In the genomic region with DNA sequence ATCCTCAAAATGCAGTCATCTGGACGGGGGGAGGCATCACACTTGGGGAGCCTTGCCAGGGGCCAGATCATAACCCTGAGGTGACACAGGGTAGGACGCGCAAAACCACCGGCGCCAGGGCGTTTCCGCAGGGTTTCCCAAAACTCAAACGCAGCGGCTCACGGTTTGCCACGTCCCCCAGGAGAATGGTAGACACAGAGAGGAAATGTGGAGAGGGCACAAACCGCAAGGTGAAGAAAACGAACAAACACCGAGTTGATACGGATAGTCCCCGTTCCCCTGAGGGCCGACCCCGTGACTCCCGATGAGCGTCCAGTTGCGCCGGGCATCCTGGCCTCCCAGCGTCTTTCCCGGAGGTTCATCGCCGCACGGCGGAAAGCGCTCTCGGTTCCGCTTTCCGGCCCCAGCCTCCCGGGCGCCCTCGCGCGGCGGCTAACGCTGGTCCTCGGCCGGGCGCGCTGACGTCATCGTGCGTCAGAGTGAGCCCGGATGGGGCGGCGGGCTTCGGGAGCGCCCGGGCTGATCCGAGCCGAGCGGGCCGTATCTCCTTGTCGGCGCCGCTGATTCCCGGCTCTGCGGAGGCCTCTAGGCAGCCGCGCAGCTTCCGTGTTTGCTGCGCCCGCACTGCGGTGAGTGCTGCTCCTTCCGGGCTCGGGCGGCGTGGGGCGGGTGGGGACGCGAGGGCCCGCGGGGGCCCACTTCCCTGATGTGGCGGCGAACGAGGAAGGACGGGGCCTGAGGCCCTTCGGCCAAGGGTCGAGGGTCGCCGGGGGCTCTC, we compare ENCODE assay signal across 1 cellular context.
A peak's percentile ranks its signal among the peaks of the same experiment; 100 is the strongest.
TF ChIP-seq lines count a peak whose summit lies in the region.

A gene (plus strand): TSS at position 467 of the 778 bp plus-strand sequence. CDS start 2,641 bp downstream, outside the sequence.

TF ChIP-seq in HepG2, 621 proteins besides CTCF, POLR2A, EP300 and RAD21 (continued from another document and continues in another):
- TF ChIP-seq, protein P1, sequence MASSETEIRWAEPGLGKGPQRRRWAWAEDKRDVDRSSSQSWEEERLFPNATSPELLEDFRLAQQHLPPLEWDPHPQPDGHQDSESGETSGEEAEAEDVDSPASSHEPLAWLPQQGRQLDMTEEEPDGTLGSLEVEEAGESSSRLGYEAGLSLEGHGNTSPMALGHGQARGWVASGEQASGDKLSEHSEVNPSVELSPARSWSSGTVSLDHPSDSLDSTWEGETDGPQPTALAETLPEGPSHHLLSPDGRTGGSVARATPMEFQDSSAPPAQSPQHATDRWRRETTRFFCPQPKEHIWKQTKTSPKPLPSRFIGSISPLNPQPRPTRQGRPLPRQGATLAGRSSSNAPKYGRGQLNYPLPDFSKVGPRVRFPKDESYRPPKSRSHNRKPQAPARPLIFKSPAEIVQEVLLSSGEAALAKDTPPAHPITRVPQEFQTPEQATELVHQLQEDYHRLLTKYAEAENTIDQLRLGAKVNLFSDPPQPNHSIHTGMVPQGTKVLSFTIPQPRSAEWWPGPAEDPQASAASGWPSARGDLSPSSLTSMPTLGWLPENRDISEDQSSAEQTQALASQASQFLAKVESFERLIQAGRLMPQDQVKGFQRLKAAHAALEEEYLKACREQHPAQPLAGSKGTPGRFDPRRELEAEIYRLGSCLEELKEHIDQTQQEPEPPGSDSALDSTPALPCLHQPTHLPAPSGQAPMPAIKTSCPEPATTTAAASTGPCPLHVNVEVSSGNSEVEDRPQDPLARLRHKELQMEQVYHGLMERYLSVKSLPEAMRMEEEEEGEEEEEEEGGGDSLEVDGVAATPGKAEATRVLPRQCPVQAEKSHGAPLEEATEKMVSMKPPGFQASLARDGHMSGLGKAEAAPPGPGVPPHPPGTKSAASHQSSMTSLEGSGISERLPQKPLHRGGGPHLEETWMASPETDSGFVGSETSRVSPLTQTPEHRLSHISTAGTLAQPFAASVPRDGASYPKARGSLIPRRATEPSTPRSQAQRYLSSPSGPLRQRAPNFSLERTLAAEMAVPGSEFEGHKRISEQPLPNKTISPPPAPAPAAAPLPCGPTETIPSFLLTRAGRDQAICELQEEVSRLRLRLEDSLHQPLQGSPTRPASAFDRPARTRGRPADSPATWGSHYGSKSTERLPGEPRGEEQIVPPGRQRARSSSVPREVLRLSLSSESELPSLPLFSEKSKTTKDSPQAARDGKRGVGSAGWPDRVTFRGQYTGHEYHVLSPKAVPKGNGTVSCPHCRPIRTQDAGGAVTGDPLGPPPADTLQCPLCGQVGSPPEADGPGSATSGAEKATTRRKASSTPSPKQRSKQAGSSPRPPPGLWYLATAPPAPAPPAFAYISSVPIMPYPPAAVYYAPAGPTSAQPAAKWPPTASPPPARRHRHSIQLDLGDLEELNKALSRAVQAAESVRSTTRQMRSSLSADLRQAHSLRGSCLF (CRISPR knock-in tag; IDR thresholded peaks at IDR 0.05; ENCODE audit: borderline replicate concordance) = no peak
- TF ChIP-seq ZNF558 (CRISPR knock-in tag; IDR thresholded peaks at IDR 0.05; ENCODE audit: borderline replicate concordance) = peak; percentile 57; the same call in 1 of the 2 replicates
- TF ChIP-seq HES4 (CRISPR knock-in tag; IDR thresholded peaks at IDR 0.05; ENCODE audit: borderline replicate concordance) = peak; percentile 65; the same call in 1 of the 2 replicates
- TF ChIP-seq SOX6 (IDR thresholded peaks at IDR 0.05) = no peak
- TF ChIP-seq SOX6 (CRISPR knock-in tag; IDR thresholded peaks at IDR 0.05) = peak; percentile 82
- TF ChIP-seq, protein P2, sequence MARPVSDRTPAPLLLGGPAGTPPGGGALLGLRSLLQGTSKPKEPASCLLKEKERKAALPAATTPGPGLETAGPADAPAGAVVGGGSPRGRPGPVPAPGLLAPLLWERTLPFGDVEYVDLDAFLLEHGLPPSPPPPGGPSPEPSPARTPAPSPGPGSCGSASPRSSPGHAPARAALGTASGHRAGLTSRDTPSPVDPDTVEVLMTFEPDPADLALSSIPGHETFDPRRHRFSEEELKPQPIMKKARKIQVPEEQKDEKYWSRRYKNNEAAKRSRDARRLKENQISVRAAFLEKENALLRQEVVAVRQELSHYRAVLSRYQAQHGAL (CRISPR knock-in tag; IDR thresholded peaks at IDR 0.05; ENCODE audit: not compliant biosample characterization) = no peak
- peak; percentile 83; the same call in 1 of the 2 replicates for TF ChIP-seq KMT2A (CRISPR knock-in tag; IDR thresholded peaks at IDR 0.05)
- no peak for TF ChIP-seq ZNF7 (CRISPR knock-in tag; IDR thresholded peaks at IDR 0.05)
- peak; percentile 45 for TF ChIP-seq TBL1XR1 (IDR thresholded peaks at IDR 0.05; ENCODE audit: borderline replicate concordance, low read length, partially characterized antibody)
- 0 out of 2 replicates have a peak, but pooled peaks have one; percentile 65 for TF ChIP-seq RCOR2 (CRISPR knock-in tag; IDR thresholded peaks at IDR 0.05)
- no peak for TF ChIP-seq ZFP36 (IDR thresholded peaks at IDR 0.05; ENCODE audit: borderline replicate concordance, low read depth, low read length, partially characterized antibody)
- peak; percentile 76 for TF ChIP-seq GATAD1 (CRISPR knock-in tag; IDR thresholded peaks at IDR 0.05)
- peak; percentile 90 for TF ChIP-seq ASH2L (IDR thresholded peaks at IDR 0.05; ENCODE audit: insufficient read length, low read depth, low read length)
- TF ChIP-seq ZNF572 (CRISPR knock-in tag; IDR thresholded peaks at IDR 0.05) = no peak
- peak; percentile 46; the same call in 1 of the 2 replicates for TF ChIP-seq ZNF510 (CRISPR knock-in tag; IDR thresholded peaks at IDR 0.05; ENCODE audit: low read depth)
- peak; percentile 68; the same call in 1 of the 2 replicates for TF ChIP-seq ADNP (CRISPR knock-in tag; IDR thresholded peaks at IDR 0.05)
- TF ChIP-seq, protein P3, sequence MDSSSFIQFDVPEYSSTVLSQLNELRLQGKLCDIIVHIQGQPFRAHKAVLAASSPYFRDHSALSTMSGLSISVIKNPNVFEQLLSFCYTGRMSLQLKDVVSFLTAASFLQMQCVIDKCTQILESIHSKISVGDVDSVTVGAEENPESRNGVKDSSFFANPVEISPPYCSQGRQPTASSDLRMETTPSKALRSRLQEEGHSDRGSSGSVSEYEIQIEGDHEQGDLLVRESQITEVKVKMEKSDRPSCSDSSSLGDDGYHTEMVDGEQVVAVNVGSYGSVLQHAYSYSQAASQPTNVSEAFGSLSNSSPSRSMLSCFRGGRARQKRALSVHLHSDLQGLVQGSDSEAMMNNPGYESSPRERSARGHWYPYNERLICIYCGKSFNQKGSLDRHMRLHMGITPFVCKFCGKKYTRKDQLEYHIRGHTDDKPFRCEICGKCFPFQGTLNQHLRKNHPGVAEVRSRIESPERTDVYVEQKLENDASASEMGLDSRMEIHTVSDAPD (CRISPR knock-in tag; IDR thresholded peaks at IDR 0.05) = no peak
- peak; percentile 90 for TF ChIP-seq ATF1 (CRISPR knock-in tag; IDR thresholded peaks at IDR 0.05)
- peak; percentile 35; the same call in 1 of the 2 replicates for TF ChIP-seq ZNF564 (CRISPR knock-in tag; IDR thresholded peaks at IDR 0.05)
- peak; percentile 93; the same call in 1 of the 2 replicates for TF ChIP-seq ZNF788 (CRISPR knock-in tag; IDR thresholded peaks at IDR 0.05; ENCODE audit: borderline replicate concordance)
- no peak for TF ChIP-seq DNMT3B (CRISPR knock-in tag; conservative IDR thresholded peaks at IDR 0.05)
- no peak; the same call in 1 of the 2 replicates for TF ChIP-seq ZNF12 (CRISPR knock-in tag; IDR thresholded peaks at IDR 0.05)
- TF ChIP-seq REXO4 (CRISPR knock-in tag; IDR thresholded peaks at IDR 0.05; ENCODE audit: borderline replicate concordance) = no peak
- peak; percentile 75 for TF ChIP-seq ZNF670 (CRISPR knock-in tag; IDR thresholded peaks at IDR 0.05; ENCODE audit: borderline replicate concordance)
- TF ChIP-seq CREM (IDR thresholded peaks at IDR 0.05) = peak; percentile 59
- peak; percentile 72 for TF ChIP-seq CREM (CRISPR knock-in tag; IDR thresholded peaks at IDR 0.05)
- peak; percentile 91; the same call in 1 of the 2 replicates for TF ChIP-seq ZNF441 (CRISPR knock-in tag; IDR thresholded peaks at IDR 0.05; ENCODE audit: borderline replicate concordance)
- TF ChIP-seq NBN (conservative IDR thresholded peaks at IDR 0.05) = no peak
- TF ChIP-seq, protein P4, sequence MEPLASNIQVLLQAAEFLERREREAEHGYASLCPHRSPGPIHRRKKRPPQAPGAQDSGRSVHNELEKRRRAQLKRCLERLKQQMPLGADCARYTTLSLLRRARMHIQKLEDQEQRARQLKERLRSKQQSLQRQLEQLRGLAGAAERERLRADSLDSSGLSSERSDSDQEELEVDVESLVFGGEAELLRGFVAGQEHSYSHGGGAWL (CRISPR knock-in tag; IDR thresholded peaks at IDR 0.05) = peak; percentile 78; the same call in 1 of the 2 replicates
- peak; percentile 97 for TF ChIP-seq POGZ (CRISPR knock-in tag; IDR thresholded peaks at IDR 0.05)
- TF ChIP-seq RFXAP (CRISPR knock-in tag; IDR thresholded peaks at IDR 0.05; ENCODE audit: borderline replicate concordance) = peak; percentile 80; the same call in 1 of the 2 replicates
- TF ChIP-seq MYNN (CRISPR knock-in tag; IDR thresholded peaks at IDR 0.05; ENCODE audit: low read depth) = no peak
- no peak; the same call in 1 of the 2 replicates for TF ChIP-seq ZNF263 (CRISPR knock-in tag; IDR thresholded peaks at IDR 0.05)
- 0 out of 2 replicates have a peak, but pooled peaks have one; percentile 44 for TF ChIP-seq KLF6 (CRISPR knock-in tag; IDR thresholded peaks at IDR 0.05)
- TF ChIP-seq ZNF747 (CRISPR knock-in tag; IDR thresholded peaks at IDR 0.05; ENCODE audit: borderline replicate concordance) = peak; percentile 22; the same call in 1 of the 2 replicates
- peak; percentile 47; the same call in 1 of the 2 replicates for TF ChIP-seq BRD4 (CRISPR knock-in tag; IDR thresholded peaks at IDR 0.05)
- peak; percentile 99 for TF ChIP-seq ATF7 (IDR thresholded peaks at IDR 0.05)
- TF ChIP-seq ATF7 (CRISPR knock-in tag; IDR thresholded peaks at IDR 0.05) = peak; percentile 99
- TF ChIP-seq ZNF549 (CRISPR knock-in tag; IDR thresholded peaks at IDR 0.05) = no peak
- peak; percentile 86; the same call in 1 of the 2 replicates for TF ChIP-seq ZNF766 (CRISPR knock-in tag; IDR thresholded peaks at IDR 0.05; ENCODE audit: borderline replicate concordance)
- TF ChIP-seq ZNF337 (CRISPR knock-in tag; IDR thresholded peaks at IDR 0.05; ENCODE audit: borderline replicate concordance, low read depth) = no peak
- TF ChIP-seq XRCC5 (optimal IDR thresholded peaks at IDR 0.05; ENCODE audit: low read length) = peak; percentile 87
- TF ChIP-seq TAF15 (IDR thresholded peaks at IDR 0.05; ENCODE audit: low read depth, low read length, poor library complexity, severe bottlenecking) = no peak
- TF ChIP-seq, protein P5, sequence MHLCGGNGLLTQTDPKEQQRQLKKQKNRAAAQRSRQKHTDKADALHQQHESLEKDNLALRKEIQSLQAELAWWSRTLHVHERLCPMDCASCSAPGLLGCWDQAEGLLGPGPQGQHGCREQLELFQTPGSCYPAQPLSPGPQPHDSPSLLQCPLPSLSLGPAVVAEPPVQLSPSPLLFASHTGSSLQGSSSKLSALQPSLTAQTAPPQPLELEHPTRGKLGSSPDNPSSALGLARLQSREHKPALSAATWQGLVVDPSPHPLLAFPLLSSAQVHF (CRISPR knock-in tag; IDR thresholded peaks at IDR 0.05) = no peak
- TF ChIP-seq ZNF672 (CRISPR knock-in tag; IDR thresholded peaks at IDR 0.05) = no peak
- TF ChIP-seq MTF2 (CRISPR knock-in tag; IDR thresholded peaks at IDR 0.05; ENCODE audit: borderline replicate concordance) = no peak
- TF ChIP-seq ZNF10 (CRISPR knock-in tag; IDR thresholded peaks at IDR 0.05; ENCODE audit: borderline replicate concordance, low read depth) = no peak
- no peak for TF ChIP-seq CCAR2 (optimal IDR thresholded peaks at IDR 0.05; ENCODE audit: low read depth, low read length)
- TF ChIP-seq ZNF605 (CRISPR knock-in tag; IDR thresholded peaks at IDR 0.05) = peak; percentile 95; the same call in 1 of the 2 replicates
- peak; percentile 50; the same call in 1 of the 2 replicates for TF ChIP-seq ZNF607 (CRISPR knock-in tag; IDR thresholded peaks at IDR 0.05; ENCODE audit: borderline replicate concordance)
- no peak for TF ChIP-seq PHB2 (IDR thresholded peaks at IDR 0.05; ENCODE audit: partially characterized antibody)
- TF ChIP-seq, protein P6, sequence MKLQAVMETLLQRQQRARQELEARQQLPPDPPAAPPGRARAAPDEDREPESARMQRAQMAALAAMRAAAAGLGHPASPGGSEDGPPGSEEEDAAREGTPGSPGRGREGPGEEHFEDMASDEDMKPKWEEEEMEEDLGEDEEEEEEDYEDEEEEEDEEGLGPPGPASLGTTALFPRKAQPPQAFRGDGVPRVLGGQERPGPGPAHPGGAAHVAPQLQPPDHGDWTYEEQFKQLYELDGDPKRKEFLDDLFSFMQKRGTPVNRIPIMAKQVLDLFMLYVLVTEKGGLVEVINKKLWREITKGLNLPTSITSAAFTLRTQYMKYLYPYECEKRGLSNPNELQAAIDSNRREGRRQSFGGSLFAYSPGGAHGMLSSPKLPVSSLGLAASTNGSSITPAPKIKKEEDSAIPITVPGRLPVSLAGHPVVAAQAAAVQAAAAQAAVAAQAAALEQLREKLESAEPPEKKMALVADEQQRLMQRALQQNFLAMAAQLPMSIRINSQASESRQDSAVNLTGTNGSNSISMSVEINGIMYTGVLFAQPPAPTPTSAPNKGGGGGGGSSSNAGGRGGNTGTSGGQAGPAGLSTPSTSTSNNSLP (IDR thresholded peaks at IDR 0.05; ENCODE audit: low read depth, low read length) = no peak
- TF ChIP-seq, protein P7, sequence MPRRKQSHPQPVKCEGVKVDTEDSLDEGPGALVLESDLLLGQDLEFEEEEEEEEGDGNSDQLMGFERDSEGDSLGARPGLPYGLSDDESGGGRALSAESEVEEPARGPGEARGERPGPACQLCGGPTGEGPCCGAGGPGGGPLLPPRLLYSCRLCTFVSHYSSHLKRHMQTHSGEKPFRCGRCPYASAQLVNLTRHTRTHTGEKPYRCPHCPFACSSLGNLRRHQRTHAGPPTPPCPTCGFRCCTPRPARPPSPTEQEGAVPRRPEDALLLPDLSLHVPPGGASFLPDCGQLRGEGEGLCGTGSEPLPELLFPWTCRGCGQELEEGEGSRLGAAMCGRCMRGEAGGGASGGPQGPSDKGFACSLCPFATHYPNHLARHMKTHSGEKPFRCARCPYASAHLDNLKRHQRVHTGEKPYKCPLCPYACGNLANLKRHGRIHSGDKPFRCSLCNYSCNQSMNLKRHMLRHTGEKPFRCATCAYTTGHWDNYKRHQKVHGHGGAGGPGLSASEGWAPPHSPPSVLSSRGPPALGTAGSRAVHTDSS (CRISPR knock-in tag; conservative IDR thresholded peaks at IDR 0.05) = peak; percentile 65; the same call in 1 of the 2 replicates
